ENCODE assay signal across 8 cellular contexts in genomic region chr16:59658572-59658971, GRCh38.
"Had no signal": no experiment of that assay in that cellular context is flagged by ENCODE, and none has a peak within 500 bp of the region (broad histone marks: within the 10 kb centered on the region; RNA-seq: fewer than 3 reads in every experiment).

No MANE protein-coding gene starts in this region.

- H3K4me3 Mint-ChIP-seq: GM23338, H9 had no signal

- H3K27ac ChIP-seq: KMS-11 had no signal

- H2AFZ ChIP-seq: GM23338 had no signal

- H3K4me1 Mint-ChIP-seq: GM23338, H9 had no signal

- DNase-seq: H9, HCEC 1CT, KBM-7 had no signal

- ATAC-seq: GM23338 had no signal

- H3K4me2 ChIP-seq: GM23338, KMS-11 had no signal

- FAIRE-seq: H1, H54, HTR-8/SVneo had no signal

- H3K9me3 Mint-ChIP-seq: GM23338 had no signal

- H3K9ac ChIP-seq: KMS-11 had no signal

- H3K27ac Mint-ChIP-seq: GM23338, H9 had no signal

- H3K4me3 ChIP-seq: GM23338 had no signal
